Comparison of ENCODE assay signal across 11 cellular contexts in the genomic region with DNA sequence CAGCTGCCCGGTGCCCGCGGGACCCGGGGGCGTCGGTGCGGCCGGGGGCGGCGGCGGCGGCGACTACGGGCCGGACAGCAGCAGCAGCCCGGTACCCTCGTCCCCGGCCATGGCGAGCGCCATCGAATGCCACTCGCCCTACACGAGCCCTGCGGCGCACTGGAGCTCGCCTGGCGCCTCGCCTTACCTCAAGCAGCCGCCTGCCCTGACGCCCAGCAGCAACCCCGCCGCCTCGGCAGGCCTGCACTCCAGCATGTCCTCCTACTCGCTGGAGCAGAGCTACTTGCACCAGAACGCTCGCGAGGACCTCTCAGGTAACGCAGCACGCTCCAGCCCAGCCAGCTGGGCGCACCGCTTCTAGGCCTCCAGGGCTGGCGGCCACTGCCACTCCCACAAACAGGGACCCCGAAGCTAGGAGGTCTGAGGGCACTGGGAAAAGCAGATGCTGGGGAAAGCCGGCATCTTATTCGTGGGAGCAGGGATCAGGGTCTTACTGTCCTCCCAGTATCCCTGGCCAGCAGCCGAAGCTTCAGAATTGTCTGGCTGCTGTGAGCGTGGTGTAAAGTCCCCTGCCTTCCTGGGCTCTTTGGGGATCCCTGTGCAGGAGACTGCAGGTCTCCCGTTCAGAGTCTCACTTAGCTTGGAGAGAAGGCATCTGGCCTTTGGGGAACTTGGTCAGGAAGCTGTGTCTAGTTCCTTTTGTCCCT. TPM values are rescaled to one million over a fixed set of nuclear protein-coding genes. Genes with fewer than 3 reads are reported as not detected.
DNase-seq lines count a peak whose midpoint lies in the region; TF ChIP-seq lines count a peak whose summit lies in the region.
"Had no signal": no experiment of that assay in that cellular context is flagged by ENCODE, and none has a peak within 500 bp of the region (broad histone marks: within the 10 kb centered on the region; RNA-seq: fewer than 3 reads in every experiment).

No MANE protein-coding gene starts in this region.

- peaks cover 79% of the 10 kb centered on the region for H3K27me3 Mint-ChIP-seq in activated CD4-positive, alpha-beta T cell treated with anti-CD3 and anti-CD28 coated beads, Interleukin-2, amount 10 ng/mL, durations not matched to agents 7 days and 5 days

- H3K4me3 Mint-ChIP-seq in activated CD4-positive, alpha-beta T cell treated with anti-CD3 and anti-CD28 coated beads, Interleukin-2, amount 10 ng/mL, durations not matched to agents 7 days and 5 days = no peak overlapping the region

- H3K4me3 ChIP-seq in ascending aorta = peak overlapping the region; percentile 35 to 68
- peak overlapping the region; percentile 35 to 69 (median 59) for H3K4me3 ChIP-seq in subcutaneous abdominal adipose tissue (ENCODE audit: low read depth in 1 of 5, low read length in 5 of 5)

- DNase-seq in activated CD4-positive, alpha-beta T cell treated with anti-CD3 and anti-CD28 coated beads, Interleukin-2, amount 10 ng/mL, durations not matched to agents 7 days and 5 days = no peak
- no peak for DNase-seq in activated CD4-positive, alpha-beta T cell treated with anti-CD3 and anti-CD28 coated beads for 4 hours
- DNase-seq in ascending aorta (ENCODE audit: low spot score in 2 of 2) = peak in 1 of 2 donors; percentile 12
- DNase-seq in HuH-7 (ENCODE audit: low spot score) = no peak
- no peak for DNase-seq in midbrain (lab: John Stamatoyannopoulos, UW)
- no peak for DNase-seq in Ammon's horn (ENCODE audit: low spot score)
- DNase-seq: SIG-M5 had no signal

- H3K27ac ChIP-seq in ascending aorta (no peak overlapping the region), layer of hippocampus (ENCODE audit: low read depth, low read length) (peak overlapping the region; percentile 18), subcutaneous abdominal adipose tissue (ENCODE audit: low read depth, low read length) (no peak overlapping the region)
- H3K27ac ChIP-seq: C4-2B had no signal

- TF ChIP-seq CTCF in ascending aorta (IDR thresholded peaks at IDR 0.05) = no peak

- CTCF ChIA-PET in activated CD4-positive, alpha-beta T cell treated with anti-CD3 and anti-CD28 coated beads, Interleukin-2, amount 10 ng/mL, durations not matched to agents 7 days and 5 days (lab: Charles Lee) = interaction anchor here (0.6 to 1.0 kb wide), 2 partner anchors 10 to 788 kb away, joined by 3 to 5 read pairs; no protein-coding TSS in a partner anchor

- H3K36me3 ChIP-seq in ascending aorta (no peaks in the 10 kb centered on the region), subcutaneous abdominal adipose tissue (ENCODE audit: control insufficient read depth in 5 of 5, insufficient read depth in 5 of 5, low read length in 5 of 5) (no peaks in the 10 kb centered on the region)

- H3K4me1 ChIP-seq in ascending aorta (peaks cover 9 to 15% of the 10 kb centered on the region in 2 donors), subcutaneous abdominal adipose tissue (ENCODE audit: control insufficient read depth in 5 of 5, insufficient read depth in 5 of 5, low read length in 5 of 5) (peaks cover 3 to 32% (median 22%) of the 10 kb centered on the region in 5 donors)

- H3K27ac Mint-ChIP-seq in activated CD4-positive, alpha-beta T cell treated with anti-CD3 and anti-CD28 coated beads, Interleukin-2, amount 10 ng/mL, durations not matched to agents 7 days and 5 days = peak overlapping the region; percentile 39

- no peaks in the 10 kb centered on the region for H3K36me3 Mint-ChIP-seq in activated CD4-positive, alpha-beta T cell treated with anti-CD3 and anti-CD28 coated beads, Interleukin-2, amount 10 ng/mL, durations not matched to agents 7 days and 5 days (ENCODE audit: low read depth)

- no peak overlapping the region for H3K9ac ChIP-seq in subcutaneous abdominal adipose tissue (ENCODE audit: low read length in 5 of 5)

- no peaks in the 10 kb centered on the region for H3K9me3 Mint-ChIP-seq in activated CD4-positive, alpha-beta T cell treated with anti-CD3 and anti-CD28 coated beads, Interleukin-2, amount 10 ng/mL, durations not matched to agents 7 days and 5 days
- H3K9me3 Mint-ChIP-seq: activated naive CD4-positive, alpha-beta T cell treated with anti-CD3 and anti-CD28 coated beads, Interleukin-2, amount 10 ng/mL, durations not matched to agents 7 days and 5 days had no signal

- H3K4me1 Mint-ChIP-seq in activated CD4-positive, alpha-beta T cell treated with anti-CD3 and anti-CD28 coated beads, Interleukin-2, amount 10 ng/mL, durations not matched to agents 7 days and 5 days = peaks cover 14% of the 10 kb centered on the region

- intact Hi-C loops in ascending aorta (cut with DNase I) = no loop called here

- POLR2A ChIA-PET in activated CD4-positive, alpha-beta T cell treated with anti-CD3 and anti-CD28 coated beads, Interleukin-2, amount 10 ng/mL, durations not matched to agents 7 days and 5 days (lab: Charles Lee) = no interaction called here

- H3K27me3 ChIP-seq in ascending aorta (peaks cover 18% of the 10 kb centered on the region), layer of hippocampus (ENCODE audit: control insufficient read depth, insufficient read depth, low read length) (peaks cover 46% of the 10 kb centered on the region), subcutaneous abdominal adipose tissue (ENCODE audit: control insufficient read depth in 5 of 5, insufficient read depth in 4 of 5, low read length in 5 of 5) (peaks cover 24 to 75% (median 53%) of the 10 kb centered on the region in 5 donors)

- H3K9me3 ChIP-seq in ascending aorta (no peaks in the 10 kb centered on the region), subcutaneous abdominal adipose tissue (ENCODE audit: control insufficient read depth in 5 of 5, low read length in 5 of 5) (no peaks in the 10 kb centered on the region)

RNA-seq across cellular contexts. Expression of a gene that starts 1.6 kb away (rescaled TPM):
- not detected for total RNA-seq in activated CD4-positive, alpha-beta T cell treated with anti-CD3 and anti-CD28 coated beads, Interleukin-2, amount 10 ng/mL, durations not matched to agents 7 days and 5 days
- 5.2 TPM for total RNA-seq in ascending aorta
